22 cellular contexts compared by ENCODE assay signal in the genomic region with DNA sequence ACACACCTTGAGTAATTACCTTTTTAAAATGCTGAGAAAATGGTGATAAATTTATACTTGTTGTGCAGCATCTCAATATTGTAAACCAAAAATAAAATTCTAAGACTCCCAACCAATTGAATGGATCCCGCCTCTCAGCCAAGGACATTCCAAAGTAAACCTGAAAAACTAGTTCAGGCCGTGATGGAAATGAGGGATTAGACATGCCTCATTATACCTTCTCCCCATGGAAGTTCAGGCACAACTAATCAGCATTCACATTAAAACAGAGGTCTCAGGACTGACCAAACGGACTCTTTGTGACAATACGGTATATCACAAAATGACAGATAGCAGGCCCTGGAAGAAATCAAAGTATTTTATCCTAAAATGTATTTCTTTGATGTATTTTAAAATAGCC.
DNase-seq lines count a peak whose midpoint lies in the region; ATAC-seq and TF ChIP-seq lines count a peak whose summit lies in the region.
"Had no signal": no experiment of that assay in that cellular context is flagged by ENCODE, and none has a peak within 500 bp of the region (broad histone marks: within the 10 kb centered on the region; RNA-seq: fewer than 3 reads in every experiment).

No MANE protein-coding gene starts in this region.

- H3K4me3 ChIP-seq in mammary epithelial cell (replicated peaks in 1 of 3; ENCODE audit: insufficient read depth in 1 of 3, low read depth in 2 of 3, low read length in 3 of 3) (no peak overlapping the region), breast epithelium (no peak overlapping the region), mesodermal cell (ENCODE audit: extremely low read depth, insufficient read depth, low read length, poor library complexity, severe bottlenecking) (no peak overlapping the region)
- H3K4me3 ChIP-seq: gastrocnemius medialis, left ventricle myocardium inferior, pancreas, upper lobe of right lung had no signal

- no peaks in the 10 kb centered on the region for H3K9me3 Mint-ChIP-seq in chondrocyte (ENCODE audit: low read depth)

- DNase-seq in mammary epithelial cell, result peak; percentile 62
- no peak for DNase-seq in breast epithelium (ENCODE audit: low spot score in 2 of 2)
- no peak for DNase-seq in chondrocyte (ENCODE audit: low spot score)
- no peak for DNase-seq in inferior parietal cortex (ENCODE audit: extremely low spot score)
- DNase-seq: 8988T; activated CD4-positive, CD25-positive, alpha-beta regulatory T cell treated with anti-CD3 and anti-CD28 coated beads, Interleukin-2, amount 50 U/mL, for 72 hours; activated naive CD8-positive, alpha-beta T cell treated with anti-CD3 and anti-CD28 coated beads, Interleukin-2, amount 10 ng/mL, durations not matched to agents 7 days and 5 days; BE2C; erythroblast; gastrocnemius medialis; left ventricle myocardium inferior; NCI-H1694 treated with DMSO at 0.1 percent for 48 hours; NK-92 treated with Interleukin-12 subunit alpha and Interleukin-12 subunit beta, amount 100 ng/mL, for 24 hours; pancreas; stimulated activated CD4-positive, alpha-beta T cell treated with anti-CD3 and anti-CD28 coated beads, Interleukin-2, amount 100 ng/mL, for 24 hours; stimulated activated naive CD8-positive, alpha-beta T cell treated with anti-CD3 and anti-CD28 coated beads, Interleukin-15, Interleukin-2, amounts not matched to agents 100 U/mL and 50 U/mL, for 24 hours; upper lobe of right lung had no signal

- no peaks in the 10 kb centered on the region for H3K79me2 ChIP-seq in mammary epithelial cell (ENCODE audit: insufficient read depth, low read length)

- H3K36me3 Mint-ChIP-seq in chondrocyte (ENCODE audit: low read depth), result no peaks in the 10 kb centered on the region
- H3K36me3 Mint-ChIP-seq: activated naive CD8-positive, alpha-beta T cell treated with anti-CD3 and anti-CD28 coated beads, Interleukin-2, amount 10 ng/mL, durations not matched to agents 7 days and 5 days had no signal

- intact Hi-C loops in mammary epithelial cell (cut with micrococcal nuclease) (loop anchor here (2.0 to 10.0 kb wide), 3 partner anchors 31 to 731 kb away; no protein-coding TSS in a partner anchor), breast epithelium (cut with DNase I; ENCODE audit: low total_unique reads) (no loop called here)

- peaks cover 22% of the 10 kb centered on the region for H3K4me1 Mint-ChIP-seq in chondrocyte (ENCODE audit: low read depth)
- H3K4me1 Mint-ChIP-seq: activated naive CD8-positive, alpha-beta T cell treated with anti-CD3 and anti-CD28 coated beads, Interleukin-2, amount 10 ng/mL, durations not matched to agents 7 days and 5 days had no signal

- in situ Hi-C loops in mammary epithelial cell (cut with MboI; ENCODE audit: low sequenced_read_pairs in 2 of 2), result loop anchor here in 1 of 2 donors (10.0 kb wide), 1 partner anchor 51 kb away; no protein-coding TSS in a partner anchor

- dilution Hi-C loops in mammary epithelial cell (cut with HindIII; ENCODE audit: low sequenced_read_pairs), result no loop called here

- no peaks in the 10 kb centered on the region for H3K27me3 ChIP-seq in mammary epithelial cell (ENCODE audit: insufficient read depth, low read length)
- H3K27me3 ChIP-seq in breast epithelium, result no peaks in the 10 kb centered on the region
- H3K27me3 ChIP-seq: BE2C, gastrocnemius medialis, pancreas, upper lobe of right lung had no signal

- CTCF ChIA-PET in mammary epithelial cell (lab: Charles Lee; ENCODE audit: low non-redundant PET), result no interaction called here

- no peaks in the 10 kb centered on the region for H4K20me1 ChIP-seq in mammary epithelial cell (ENCODE audit: insufficient read depth, low read length)

- H3K36me3 ChIP-seq in mammary epithelial cell (ENCODE audit: insufficient read depth, low read length) (no peaks in the 10 kb centered on the region), breast epithelium (no peaks in the 10 kb centered on the region), mesodermal cell (ENCODE audit: control insufficient read depth, insufficient read depth, low read length) (no peaks in the 10 kb centered on the region)
- H3K36me3 ChIP-seq: BE2C, gastrocnemius medialis, left ventricle myocardium inferior, pancreas, upper lobe of right lung had no signal

- H3K9me3 ChIP-seq in mammary epithelial cell (replicated peaks; ENCODE audit: insufficient read depth, low read length), result no peaks in the 10 kb centered on the region
- H3K9me3 ChIP-seq in breast epithelium, result no peaks in the 10 kb centered on the region
- no peaks in the 10 kb centered on the region for H3K9me3 ChIP-seq in mesodermal cell (ENCODE audit: control insufficient read depth, low read length)
- H3K9me3 ChIP-seq: BE2C, gastrocnemius medialis, left ventricle myocardium inferior, pancreas, upper lobe of right lung had no signal

- H3K4me3 Mint-ChIP-seq in chondrocyte (ENCODE audit: unreplicated experiment), result no peak overlapping the region
- H3K4me3 Mint-ChIP-seq: activated naive CD8-positive, alpha-beta T cell treated with anti-CD3 and anti-CD28 coated beads, Interleukin-2, amount 10 ng/mL, durations not matched to agents 7 days and 5 days had no signal

- H2AFZ ChIP-seq in mammary epithelial cell (ENCODE audit: low read depth, low read length), result peak overlapping the region; percentile 13

- 47% methylated on average over 4 of the region's 4 CpGs for WGBS in mammary epithelial cell (ENCODE audit: low coverage, missing lambda C conversion rate)
- WGBS in mesodermal cell (ENCODE audit: insufficient coverage in 2 of 2), 2 experiments, result 80 to 86% methylated on average over 1 to 3 of the region's 4 CpGs

- H3K27ac ChIP-seq in mammary epithelial cell (ENCODE audit: insufficient read depth, low read depth, low read length), result peak overlapping the region; percentile 99
- no peak overlapping the region for H3K27ac ChIP-seq in breast epithelium
- peak overlapping the region; percentile 78 for H3K27ac ChIP-seq in mesodermal cell (ENCODE audit: low read depth, low read length, severe bottlenecking)
- H3K27ac ChIP-seq: gastrocnemius medialis, left ventricle myocardium inferior, pancreas, upper lobe of right lung had no signal

- no peak for TF ChIP-seq POLR2A in breast epithelium (IDR thresholded peaks at IDR 0.05)

- H3K27ac Mint-ChIP-seq in chondrocyte (ENCODE audit: unreplicated experiment), result peak overlapping the region; percentile 69
- H3K27ac Mint-ChIP-seq: activated naive CD8-positive, alpha-beta T cell treated with anti-CD3 and anti-CD28 coated beads, Interleukin-2, amount 10 ng/mL, durations not matched to agents 7 days and 5 days had no signal

- TF ChIP-seq CTCF in mammary epithelial cell (conservative IDR thresholded peaks at IDR 0.05 in 1 of 2, IDR thresholded peaks at IDR 0.05 in 1 of 2; ENCODE audit: extremely low read depth in 1 of 2, insufficient read depth in 1 of 2, low read depth in 1 of 2, low read length in 2 of 2) (no peak), breast epithelium (IDR thresholded peaks at IDR 0.05) (no peak), chondrocyte (IDR thresholded peaks at IDR 0.05) (no peak)

- H3K9ac ChIP-seq in mammary epithelial cell (ENCODE audit: insufficient read depth, low read length), result peak overlapping the region; percentile 88

- H3K4me1 ChIP-seq in mammary epithelial cell (ENCODE audit: insufficient read depth, low read length) (peaks cover 57% of the 10 kb centered on the region), breast epithelium (no peaks in the 10 kb centered on the region), mesodermal cell (ENCODE audit: control insufficient read depth, insufficient read depth, low read length, poor library complexity, severe bottlenecking) (peaks cover 10% of the 10 kb centered on the region)
- H3K4me1 ChIP-seq: BE2C, gastrocnemius medialis, left ventricle myocardium inferior, pancreas, upper lobe of right lung had no signal

- no peaks in the 10 kb centered on the region for H3K27me3 Mint-ChIP-seq in chondrocyte (ENCODE audit: low read depth)
- H3K27me3 Mint-ChIP-seq: activated naive CD8-positive, alpha-beta T cell treated with anti-CD3 and anti-CD28 coated beads, Interleukin-2, amount 10 ng/mL, durations not matched to agents 7 days and 5 days had no signal

- peak overlapping the region; percentile 84 for H3K4me2 ChIP-seq in mammary epithelial cell (ENCODE audit: insufficient read depth, low read depth, low read length)

- ATAC-seq in HG02852 (IDR thresholded peaks at IDR 0.05; ENCODE audit: unreplicated experiment) (no peak), HG02884 (IDR thresholded peaks at IDR 0.05; ENCODE audit: unreplicated experiment) (no peak), GM21529 (IDR thresholded peaks at IDR 0.05; ENCODE audit: unreplicated experiment) (no peak)
- ATAC-seq: gastrocnemius medialis; sciatic nerve; stimulated activated naive CD8-positive, alpha-beta T cell treated with anti-CD3 and anti-CD28 coated beads, Interleukin-15, Interleukin-2, amounts not matched to agents 100 U/mL and 50 U/mL, for 24 hours; upper lobe of right lung had no signal

- no TSS peak for BruUV-seq in mammary epithelial cell (replicated peaks; lab: Mats Ljungman, UMichigan)

Comparison
In these comparisons a context has a peak if more than half of its experiments do, and no peak if none do; other contexts are left out.
1. H3K27ac ChIP-seq: peak in mammary epithelial cell (single experiment) and mesodermal cell (single experiment); none in breast epithelium (0 of 2).